In the genomic region with DNA sequence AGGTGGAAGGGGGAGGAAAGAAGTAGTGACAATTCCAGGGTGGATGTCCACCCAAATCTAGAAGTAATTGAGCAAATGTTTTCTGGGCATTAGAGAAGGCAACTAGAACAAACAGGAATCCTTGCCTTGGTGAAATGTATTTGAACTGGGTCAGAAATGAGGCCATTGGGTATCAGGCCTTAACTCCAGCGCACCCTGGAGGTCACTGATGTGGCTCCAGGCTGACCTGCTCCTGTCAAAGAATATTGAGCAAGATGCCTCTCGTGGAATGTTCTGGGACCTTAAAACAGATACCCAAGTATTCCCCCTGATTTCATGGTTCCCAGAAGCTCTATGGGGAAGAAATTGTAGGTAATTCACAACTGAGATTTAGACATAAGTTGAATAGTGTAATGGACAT, we compare ENCODE assay signal across 8 cellular contexts. TPM values are rescaled to one million over a fixed set of nuclear protein-coding genes. Genes with fewer than 3 reads are reported as not detected.
DNase-seq lines count a peak whose midpoint lies in the region; ATAC-seq and TF ChIP-seq lines count a peak whose summit lies in the region.

No MANE protein-coding gene starts in this region.

- H3K27ac ChIP-seq in Panc1 (ENCODE audit: low read length): no peak overlapping the region

- in situ Hi-C loops in Panc1 (cut with HindIII; ENCODE audit: low pct_unique_long_range_greater_than_20kb, low sequenced_read_pairs): no loop called here

- H3K27ac Mint-ChIP-seq in progenitor cell of endocrine pancreas: no peak overlapping the region

- ATAC-seq in Panc1 (peak; percentile 70; the same call in 1 of the 2 replicates), HG03457 (IDR thresholded peaks at IDR 0.05; ENCODE audit: unreplicated experiment) (no peak), HG02678 (IDR thresholded peaks at IDR 0.05; ENCODE audit: unreplicated experiment) (no peak)

- CTCF ChIA-PET in Panc1 (lab: Charles Lee): no interaction called here

- no peak overlapping the region for H3K4me3 ChIP-seq in Panc1 (ENCODE audit: low read depth in 2 of 2, low read length in 2 of 2)
- H3K4me3 ChIP-seq in epithelial cell of proximal tubule (ENCODE audit: low read depth, low read length): no peak overlapping the region

- no peaks in the 10 kb centered on the region for H3K36me3 ChIP-seq in Panc1 (ENCODE audit: control insufficient read depth, insufficient read depth, low read length)

- no peaks in the 10 kb centered on the region for H3K4me1 ChIP-seq in Panc1 (ENCODE audit: control insufficient read depth, insufficient read depth, low read length)

- H3K4me3 Mint-ChIP-seq in progenitor cell of endocrine pancreas (ENCODE audit: low read depth): peak overlapping the region; percentile 17

- BruUV-seq in Panc1 (replicated peaks; lab: Mats Ljungman, UMichigan): no TSS peak

- peaks cover 13% of the 10 kb centered on the region for H3K4me1 Mint-ChIP-seq in progenitor cell of endocrine pancreas (ENCODE audit: low read depth)

- intact Hi-C loops in Panc1 (cut with micrococcal nuclease; ENCODE audit: unreplicated experiment): no loop called here

- peaks cover 16% of the 10 kb centered on the region for H3K27me3 Mint-ChIP-seq in progenitor cell of endocrine pancreas

- POLR2A ChIA-PET in Panc1 (lab: Charles Lee): no interaction called here

- H3K9me3 ChIP-seq in Panc1 (ENCODE audit: control insufficient read depth, insufficient read depth, low read depth, low read length): no peaks in the 10 kb centered on the region

- TF ChIP-seq CTCF in Panc1 (IDR thresholded peaks at IDR 0.05) (peak; percentile 70), epithelial cell of proximal tubule (conservative IDR thresholded peaks at IDR 0.05; ENCODE audit: low read depth, low read length) (peak; percentile 68), progenitor cell of endocrine pancreas (IDR thresholded peaks at IDR 0.05; ENCODE audit: unreplicated experiment) (peak; percentile 59)

- peak; percentile 28 for DNase-seq in stimulated activated CD4-positive, alpha-beta T cell treated with anti-CD3 and anti-CD28 coated beads, Interleukin-15, amount 100 ng/mL, for 24 hours
- no peak for DNase-seq in stimulated activated CD4-positive, alpha-beta T cell treated with anti-CD3 and anti-CD28 coated beads, Interleukin-2, amount 100 ng/mL, for 24 hours
- DNase-seq in Panc1 (ENCODE audit: low read depth, low spot score) (no peak), epithelial cell of proximal tubule (ENCODE audit: low read depth) (no peak), progenitor cell of endocrine pancreas (ENCODE audit: low spot score, unreplicated experiment) (no peak), COLO668 (lab: John Stamatoyannopoulos, UW; ENCODE audit: unreplicated experiment) (no peak)

- peaks cover 4% of the 10 kb centered on the region for H3K36me3 Mint-ChIP-seq in progenitor cell of endocrine pancreas (ENCODE audit: insufficient read depth)

- peaks cover 27% of the 10 kb centered on the region for H3K27me3 ChIP-seq in Panc1 (ENCODE audit: control insufficient read depth, insufficient read depth, low read length)

- no peaks in the 10 kb centered on the region for H3K9me3 Mint-ChIP-seq in progenitor cell of endocrine pancreas (ENCODE audit: low read depth)

RNA-seq across cellular contexts. Expression of gene HLA-DPB1, which starts 6.9 kb away (rescaled TPM):
- total RNA-seq in Panc1 (2021; ENCODE audit: unreplicated experiment) (0.64 TPM), epithelial cell of proximal tubule (49.4 and 52.3 TPM in 2 replicates), progenitor cell of endocrine pancreas (13.5 and 17.9 TPM in 2 replicates)
- not detected for polyA plus RNA-seq in Panc1 (2012; ENCODE audit: insufficient read length)

RNA-seq across cellular contexts. Expression of gene HLA-DPA1, which starts 9.3 kb away (rescaled TPM):
- total RNA-seq in Panc1 (2021; ENCODE audit: unreplicated experiment) (0.69 TPM), epithelial cell of proximal tubule (6.8 and 7.1 TPM in 2 replicates), progenitor cell of endocrine pancreas (0.89 and 1.8 TPM in 2 replicates)
- polyA plus RNA-seq in Panc1 (2012; ENCODE audit: insufficient read length): not detected
